1 cellular context compared by ENCODE assay signal in the genomic region with DNA sequence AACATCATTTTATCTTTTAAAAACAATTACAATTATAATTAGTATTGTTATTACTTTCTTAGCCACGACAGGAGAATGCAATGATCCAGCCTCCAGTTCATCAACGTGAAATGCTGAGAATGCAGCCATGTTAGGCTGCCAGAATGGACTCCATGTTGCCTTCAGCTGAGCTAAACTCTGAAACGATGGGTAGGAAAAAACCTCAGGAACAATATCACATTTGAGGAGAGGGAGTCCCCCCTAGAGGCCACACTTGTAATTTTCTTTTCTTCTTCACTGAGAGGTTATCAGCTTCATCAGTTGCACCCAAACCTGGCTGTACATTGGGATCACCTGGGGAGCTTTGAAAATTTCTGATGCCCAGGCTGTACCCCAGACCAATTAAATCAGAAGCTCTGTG.
TF ChIP-seq lines count a peak whose summit lies in the region.

No MANE protein-coding gene starts in this region.

TF ChIP-seq in GM23338, 12 proteins besides CTCF, POLR2A, EP300 and RAD21 (continued from another document):
- no peak for TF ChIP-seq ZNF462 (CRISPR knock-in tag; IDR thresholded peaks at IDR 0.05)
